23 cellular contexts compared by ENCODE assay signal in the genomic region with DNA sequence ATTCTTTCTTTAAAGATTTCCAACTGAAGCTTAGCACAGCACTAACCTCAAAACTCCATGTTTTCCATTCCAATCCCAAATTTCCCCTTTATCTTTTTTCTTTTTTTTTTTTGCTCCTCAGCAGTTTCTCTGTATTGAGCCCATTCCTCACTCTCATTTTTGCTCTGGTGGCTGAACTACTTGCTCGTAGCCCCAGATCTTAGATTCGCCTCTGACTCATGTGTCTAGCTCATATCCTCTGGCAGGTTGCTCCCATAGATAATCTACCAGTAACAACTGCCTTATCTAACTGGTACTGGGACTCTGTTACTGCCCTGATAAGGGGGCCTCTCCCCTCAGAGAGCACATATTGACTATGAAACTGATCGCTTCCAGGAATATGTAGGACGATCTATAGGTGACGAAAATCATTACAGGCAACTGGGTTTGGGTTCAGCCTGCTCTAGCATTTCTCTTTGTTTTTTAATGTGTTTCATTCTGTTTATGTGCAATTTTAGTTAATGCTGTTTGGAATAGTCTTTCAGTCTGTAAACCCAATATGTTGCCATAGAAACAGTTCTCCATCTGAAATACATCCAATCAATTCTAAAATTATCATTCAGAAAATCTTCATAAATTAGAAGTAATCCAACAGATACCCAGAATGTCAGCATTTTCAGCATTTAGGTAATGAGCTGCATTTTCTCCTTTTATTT. TPM values are rescaled to one million over a fixed set of nuclear protein-coding genes. Genes with fewer than 3 reads are reported as not detected.
"Had no signal": no experiment of that assay in that cellular context is flagged by ENCODE, and none has a peak within 500 bp of the region (broad histone marks: within the 10 kb centered on the region; RNA-seq: fewer than 3 reads in every experiment).

No MANE protein-coding gene starts in this region.

- ATAC-seq: activated naive CD8-positive, alpha-beta T cell treated with anti-CD3 and anti-CD28 coated beads, Interleukin-2, amount 50 U/mL, for 24 hours; natural killer cell had no signal

- H3K9me3 Mint-ChIP-seq: activated naive CD4-positive, alpha-beta T cell treated with anti-CD3 and anti-CD28 coated beads, Interleukin-2, amount 10 ng/mL, durations not matched to agents 7 days and 5 days; activated naive CD8-positive, alpha-beta T cell treated with anti-CD3 and anti-CD28 coated beads, Interleukin-2, amount 50 U/mL, for 24 hours had no signal

- H3K36me3 Mint-ChIP-seq: activated naive CD4-positive, alpha-beta T cell treated with anti-CD3 and anti-CD28 coated beads, Interleukin-2, amount 10 ng/mL, durations not matched to agents 7 days and 5 days; natural killer cell had no signal

- H3K27ac ChIP-seq: brain microvascular endothelial cell, colonic mucosa, thyroid gland had no signal

- DNase-seq: activated CD4-positive, alpha-beta T cell treated with anti-CD3 and anti-CD28 coated beads, Interleukin-2, amount 50 U/mL, for 1 hour; activated CD8-positive, alpha-beta memory T cell treated with anti-CD3 and anti-CD28 coated beads for 24 hours; activated CD8-positive, alpha-beta memory T cell treated with anti-CD3 and anti-CD28 coated beads, Interleukin-2, amount 50 U/mL, for 48 hours; activated effector memory CD4-positive, alpha-beta T cell treated with Interleukin-2 at 50 U/mL for 16 hours; activated naive CD4-positive, alpha-beta T cell treated with anti-CD3 and anti-CD28 coated beads, Interleukin-2, amount 10 ng/mL, durations not matched to agents 7 days and 5 days; activated naive CD8-positive, alpha-beta T cell treated with anti-CD3 and anti-CD28 coated beads, Interleukin-2, amount 50 U/mL, for 24 hours; activated T-cell treated with anti-CD3 and anti-CD28 coated beads, Interleukin-2, amount 50 U/mL, for 48 hours; anterior cingulate cortex; brain microvascular endothelial cell; colonic mucosa; foreskin melanocyte; glutamatergic neuron; mesenchymal stem cell; natural killer cell; stimulated activated CD4-positive, alpha-beta T cell treated with anti-CD3 and anti-CD28 coated beads, Interleukin-12 subunit alpha, Interleukin-12 subunit beta, amount 100 ng/mL, for 4 hours; stimulated activated CD4-positive, alpha-beta T cell treated with anti-CD3 and anti-CD28 coated beads, Interleukin-1b, Interleukin-23, amount 100 ng/mL, for 48 hours; stimulated activated CD8-positive, alpha-beta memory T cell treated with anti-CD3 and anti-CD28 coated beads, Interleukin-4, amount 100 ng/mL, for 48 hours; stimulated activated naive CD4-positive, alpha-beta T cell; thyroid gland had no signal

- H3K4me3 Mint-ChIP-seq: activated naive CD4-positive, alpha-beta T cell treated with anti-CD3 and anti-CD28 coated beads, Interleukin-2, amount 10 ng/mL, durations not matched to agents 7 days and 5 days; activated naive CD8-positive, alpha-beta T cell treated with anti-CD3 and anti-CD28 coated beads, Interleukin-2, amount 50 U/mL, for 24 hours; central memory CD8-positive, alpha-beta T cell; natural killer cell; T-helper 2 cell treated with Interferon-gamma antibody and Interleukin-4, amounts not matched to agents 5 μg/mL and 100 μg/mL, for 36 hours had no signal

- H3K27me3 ChIP-seq: brain microvascular endothelial cell, colonic mucosa, thyroid gland had no signal

- H3K4me1 ChIP-seq: colonic mucosa, thyroid gland had no signal

- H3K4me1 Mint-ChIP-seq: activated naive CD4-positive, alpha-beta T cell treated with anti-CD3 and anti-CD28 coated beads, Interleukin-2, amount 10 ng/mL, durations not matched to agents 7 days and 5 days; activated naive CD8-positive, alpha-beta T cell treated with anti-CD3 and anti-CD28 coated beads, Interleukin-2, amount 50 U/mL, for 24 hours; central memory CD8-positive, alpha-beta T cell; natural killer cell had no signal

- H3K4me3 ChIP-seq: colonic mucosa, thyroid gland had no signal

- H3K27ac Mint-ChIP-seq: activated naive CD4-positive, alpha-beta T cell treated with anti-CD3 and anti-CD28 coated beads, Interleukin-2, amount 10 ng/mL, durations not matched to agents 7 days and 5 days; activated naive CD8-positive, alpha-beta T cell treated with anti-CD3 and anti-CD28 coated beads, Interleukin-2, amount 50 U/mL, for 24 hours; natural killer cell; T-helper 2 cell treated with Interferon-gamma antibody and Interleukin-4, amounts not matched to agents 5 μg/mL and 100 μg/mL, for 36 hours had no signal

- H3K36me3 ChIP-seq: brain microvascular endothelial cell, colonic mucosa, thyroid gland had no signal

- H3K9me3 ChIP-seq: colonic mucosa, thyroid gland had no signal

RNA-seq across cellular contexts. Expression of a gene that starts 34.6 kb away (rescaled TPM):
- total RNA-seq: epithelial cell of proximal tubule, natural killer cell, subcutaneous adipose tissue had no signal
